Comparison of ENCODE assay signal across 17 cellular contexts in the genomic region with DNA sequence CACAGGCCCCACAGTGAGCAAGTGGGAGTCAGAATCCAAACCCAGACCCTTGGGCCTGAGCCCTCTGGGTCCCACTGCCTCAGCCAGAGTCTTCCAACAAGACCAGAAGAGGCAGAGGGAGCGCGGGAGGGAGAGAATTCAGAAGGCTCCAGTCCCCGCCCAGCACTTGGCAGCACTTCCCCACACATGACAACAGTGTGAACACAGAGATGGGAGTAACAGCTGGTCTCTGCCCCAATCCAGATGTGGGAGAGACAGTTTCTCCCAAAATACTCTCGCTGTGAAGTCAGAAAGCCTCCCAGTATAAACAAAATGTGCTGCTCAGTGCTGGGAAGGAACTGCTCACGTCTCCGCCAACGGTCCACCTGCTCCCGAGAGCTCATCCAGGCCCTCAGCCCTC.
DNase-seq lines count a peak whose midpoint lies in the region; ATAC-seq and TF ChIP-seq lines count a peak whose summit lies in the region.
"Had no signal": no experiment of that assay in that cellular context is flagged by ENCODE, and none has a peak within 500 bp of the region (broad histone marks: within the 10 kb centered on the region; RNA-seq: fewer than 3 reads in every experiment).

No MANE protein-coding gene starts in this region.

- CTCF ChIA-PET in naive thymus-derived CD4-positive, alpha-beta T cell (lab: Charles Lee), result no interaction called here
- CTCF ChIA-PET in A673 (lab: Charles Lee), result no interaction called here

- peaks cover 0 to 9% of the 10 kb centered on the region in 2 donors for H3K27me3 ChIP-seq in left lung
- H3K27me3 ChIP-seq in stomach, result no peaks in the 10 kb centered on the region
- H3K27me3 ChIP-seq in naive thymus-derived CD4-positive, alpha-beta T cell (ENCODE audit: control insufficient read depth in 2 of 2, insufficient read depth in 2 of 2, low read length in 2 of 2), result no peaks in the 10 kb centered on the region
- no peaks in the 10 kb centered on the region for H3K27me3 ChIP-seq in A673 (replicated peaks; ENCODE audit: insufficient read depth, low read depth, low read length, poor library complexity)

- H3K36me3 ChIP-seq in left lung, result no peaks in the 10 kb centered on the region
- no peaks in the 10 kb centered on the region for H3K36me3 ChIP-seq in stomach
- H3K36me3 ChIP-seq in naive thymus-derived CD4-positive, alpha-beta T cell (ENCODE audit: control insufficient read depth in 2 of 3, insufficient read depth in 3 of 3, low read length in 3 of 3), result no peaks in the 10 kb centered on the region
- H3K36me3 ChIP-seq in A673 (ENCODE audit: insufficient read depth, low read length, poor library complexity, severe bottlenecking), result no peaks in the 10 kb centered on the region

- H3K27ac ChIP-seq in left lung (no peak overlapping the region), stomach (peak overlapping the region in 2 of 5 donors; percentile 41 to 61), A673 (ENCODE audit: low read depth, low read length, poor library complexity, severe bottlenecking) (no peak overlapping the region)
- no peak overlapping the region for H3K27ac ChIP-seq in naive thymus-derived CD4-positive, alpha-beta T cell (ENCODE audit: low read depth, low read length)

- no peaks in the 10 kb centered on the region for H3K9me3 ChIP-seq in left lung
- H3K9me3 ChIP-seq in stomach, result no peaks in the 10 kb centered on the region
- no peaks in the 10 kb centered on the region for H3K9me3 ChIP-seq in naive thymus-derived CD4-positive, alpha-beta T cell (ENCODE audit: control insufficient read depth in 2 of 3, low read length in 3 of 3)
- H3K9me3 ChIP-seq in A673 (ENCODE audit: low read depth, low read length, poor library complexity, severe bottlenecking), result no peaks in the 10 kb centered on the region

- TF ChIP-seq POLR2A in stomach (IDR thresholded peaks at IDR 0.05), result no peak

- H3K27me3 Mint-ChIP-seq in naive thymus-derived CD4-positive, alpha-beta T cell, result peaks cover 0 to 49% (median 10%) of the 10 kb centered on the region in 5 donors

- no peak overlapping the region for H3K4me3 ChIP-seq in left lung
- no peak overlapping the region for H3K4me3 ChIP-seq in stomach
- no peak overlapping the region for H3K4me3 ChIP-seq in naive thymus-derived CD4-positive, alpha-beta T cell (ENCODE audit: low read length)
- no peak overlapping the region for H3K4me3 ChIP-seq in A673 (ENCODE audit: low read depth, low read length, poor library complexity, severe bottlenecking)
- H3K4me3 ChIP-seq: GM23338 had no signal

- BruUV-seq in A673 (replicated peaks; lab: Mats Ljungman, UMichigan), result no TSS peak

- H3K4me3 Mint-ChIP-seq in naive thymus-derived CD4-positive, alpha-beta T cell, result no peak overlapping the region
- H3K4me3 Mint-ChIP-seq: activated CD4-positive, alpha-beta memory T cell treated with anti-CD3 and anti-CD28 coated beads for 36 hours; B cell; GM23338; nephron progenitor cell; T-helper 1 cell treated with Interleukin-12 subunit alpha and Interleukin-12 subunit beta and Interleukin-4 antibody, amounts not matched to agents 30 μg/mL and 1 μg/mL, for 36 hours had no signal

- WGBS in stomach, 5 donors, result 56 to 79% (median 75%) methylated on average over 6 to 8 of the region's 8 CpGs

- DNase-seq in GM03348 (ENCODE audit: low spot score) (peak; percentile 90), fibroblast of gingiva (ENCODE audit: low read depth) (peak; percentile 70), left lung (peak in 1 of 2 donors; percentile 73), stomach (peak; percentile 32), A673 (ENCODE audit: low spot score) (no peak)
- DNase-seq in naive thymus-derived CD4-positive, alpha-beta T cell, result no peak
- DNase-seq: activated CD4-positive, alpha-beta memory T cell treated with anti-CD3 and anti-CD28 coated beads for 36 hours; GDM1; NCI-H1694; nephron progenitor cell; stimulated activated CD4-positive, alpha-beta T cell treated with anti-CD3 and anti-CD28 coated beads, Interleukin-2, amount 100 ng/mL, for 24 hours; stimulated activated naive CD4-positive, alpha-beta T cell treated with Interleukin-2 at 50 U/mL for 16 hours had no signal

- H3K4me1 Mint-ChIP-seq in naive thymus-derived CD4-positive, alpha-beta T cell, result no peaks in the 10 kb centered on the region
- H3K4me1 Mint-ChIP-seq: B cell had no signal

- peaks cover 0 to 3% (median 0%) of the 10 kb centered on the region in 11 donors for H3K9me3 Mint-ChIP-seq in naive thymus-derived CD4-positive, alpha-beta T cell
- H3K9me3 Mint-ChIP-seq: activated CD4-positive, alpha-beta memory T cell treated with anti-CD3 and anti-CD28 coated beads for 36 hours; GM23338; T-helper 1 cell treated with Interleukin-12 subunit alpha and Interleukin-12 subunit beta and Interleukin-4 antibody, amounts not matched to agents 30 μg/mL and 1 μg/mL, for 36 hours had no signal

- H3K36me3 Mint-ChIP-seq in naive thymus-derived CD4-positive, alpha-beta T cell, result no peaks in the 10 kb centered on the region
- H3K36me3 Mint-ChIP-seq: activated CD4-positive, alpha-beta memory T cell treated with anti-CD3 and anti-CD28 coated beads for 36 hours had no signal

- TF ChIP-seq CTCF in left lung (IDR thresholded peaks at IDR 0.05), result no peak
- TF ChIP-seq CTCF in stomach (IDR thresholded peaks at IDR 0.05), result no peak
- TF ChIP-seq CTCF in A673 (conservative IDR thresholded peaks at IDR 0.05; ENCODE audit: low read depth, low read length), result no peak

- no peak overlapping the region for H3K27ac Mint-ChIP-seq in naive thymus-derived CD4-positive, alpha-beta T cell
- H3K27ac Mint-ChIP-seq: activated CD4-positive, alpha-beta memory T cell treated with anti-CD3 and anti-CD28 coated beads for 36 hours; B cell; GM23338; nephron progenitor cell; T-helper 1 cell treated with Interleukin-12 subunit alpha and Interleukin-12 subunit beta and Interleukin-4 antibody, amounts not matched to agents 30 μg/mL and 1 μg/mL, for 36 hours had no signal

- intact Hi-C loops in left lung (cut with DNase I), result no loop called here
- intact Hi-C loops in stomach (cut with DNase I; ENCODE audit: low total_unique reads), result no loop called here
- intact Hi-C loops in naive thymus-derived CD4-positive, alpha-beta T cell (cut with micrococcal nuclease), result no loop called here
- intact Hi-C loops in A673 (cut with micrococcal nuclease; ENCODE audit: unreplicated experiment), result no loop called here

- POLR2A ChIA-PET in naive thymus-derived CD4-positive, alpha-beta T cell (lab: Charles Lee), result no interaction called here
- POLR2A ChIA-PET in A673 (lab: Charles Lee; ENCODE audit: low non-redundant PET), result no interaction called here

- peaks cover 0 to 1% of the 10 kb centered on the region in 2 donors for H3K4me1 ChIP-seq in left lung
- H3K4me1 ChIP-seq in stomach, result peaks cover 0 to 17% (median 5%) of the 10 kb centered on the region in 4 donors
- no peaks in the 10 kb centered on the region for H3K4me1 ChIP-seq in naive thymus-derived CD4-positive, alpha-beta T cell (ENCODE audit: control insufficient read depth in 2 of 2, insufficient read depth in 2 of 2, low read length in 2 of 2)
- peaks cover 5% of the 10 kb centered on the region for H3K4me1 ChIP-seq in A673 (ENCODE audit: insufficient read depth, low read length, poor library complexity, severe bottlenecking)

- no peak for TF ChIP-seq EP300 in stomach (IDR thresholded peaks at IDR 0.05)

- ATAC-seq in left lung (peak; percentile 69), GM18907 (IDR thresholded peaks at IDR 0.05; ENCODE audit: unreplicated experiment) (no peak), SK-N-SH treated with all-trans-retinoic acid at 6 μM for 48 hours (no peak)
- ATAC-seq in naive thymus-derived CD4-positive, alpha-beta T cell, result no peak
- ATAC-seq: GM23338 had no signal

TF ChIP-seq in SK-N-SH treated with all-trans-retinoic acid at 6 μM for 48 hours, 23 proteins besides CTCF, POLR2A, EP300 and RAD21 (continues in another document):
- TF ChIP-seq BACH2 (CRISPR knock-in tag; IDR thresholded peaks at IDR 0.05; ENCODE audit: borderline replicate concordance), result no peak
- TF ChIP-seq GLIS3 (CRISPR knock-in tag; IDR thresholded peaks at IDR 0.05), result no peak
- no peak for TF ChIP-seq ZNF70 (CRISPR knock-in tag; IDR thresholded peaks at IDR 0.05)
- no peak for TF ChIP-seq TCF4 (CRISPR knock-in tag; IDR thresholded peaks at IDR 0.05; ENCODE audit: borderline replicate concordance)
- TF ChIP-seq ZNF8 (CRISPR knock-in tag; IDR thresholded peaks at IDR 0.05), result no peak
- TF ChIP-seq TOX (CRISPR knock-in tag; IDR thresholded peaks at IDR 0.05; ENCODE audit: borderline replicate concordance), result no peak
- no peak for TF ChIP-seq PPARA (CRISPR knock-in tag; IDR thresholded peaks at IDR 0.05; ENCODE audit: borderline replicate concordance)
- TF ChIP-seq, protein P1, sequence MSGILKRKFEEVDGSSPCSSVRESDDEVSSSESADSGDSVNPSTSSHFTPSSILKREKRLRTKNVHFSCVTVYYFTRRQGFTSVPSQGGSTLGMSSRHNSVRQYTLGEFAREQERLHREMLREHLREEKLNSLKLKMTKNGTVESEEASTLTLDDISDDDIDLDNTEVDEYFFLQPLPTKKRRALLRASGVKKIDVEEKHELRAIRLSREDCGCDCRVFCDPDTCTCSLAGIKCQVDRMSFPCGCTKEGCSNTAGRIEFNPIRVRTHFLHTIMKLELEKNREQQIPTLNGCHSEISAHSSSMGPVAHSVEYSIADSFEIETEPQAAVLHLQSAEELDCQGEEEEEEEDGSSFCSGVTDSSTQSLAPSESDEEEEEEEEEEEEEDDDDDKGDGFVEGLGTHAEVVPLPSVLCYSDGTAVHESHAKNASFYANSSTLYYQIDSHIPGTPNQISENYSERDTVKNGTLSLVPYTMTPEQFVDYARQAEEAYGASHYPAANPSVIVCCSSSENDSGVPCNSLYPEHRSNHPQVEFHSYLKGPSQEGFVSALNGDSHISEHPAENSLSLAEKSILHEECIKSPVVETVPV (CRISPR knock-in tag; IDR thresholded peaks at IDR 0.05), result no peak
- no peak for TF ChIP-seq ESRRG (CRISPR knock-in tag; IDR thresholded peaks at IDR 0.05)
- TF ChIP-seq SNAI2 (CRISPR knock-in tag; IDR thresholded peaks at IDR 0.05), result no peak
- TF ChIP-seq, protein P2, sequence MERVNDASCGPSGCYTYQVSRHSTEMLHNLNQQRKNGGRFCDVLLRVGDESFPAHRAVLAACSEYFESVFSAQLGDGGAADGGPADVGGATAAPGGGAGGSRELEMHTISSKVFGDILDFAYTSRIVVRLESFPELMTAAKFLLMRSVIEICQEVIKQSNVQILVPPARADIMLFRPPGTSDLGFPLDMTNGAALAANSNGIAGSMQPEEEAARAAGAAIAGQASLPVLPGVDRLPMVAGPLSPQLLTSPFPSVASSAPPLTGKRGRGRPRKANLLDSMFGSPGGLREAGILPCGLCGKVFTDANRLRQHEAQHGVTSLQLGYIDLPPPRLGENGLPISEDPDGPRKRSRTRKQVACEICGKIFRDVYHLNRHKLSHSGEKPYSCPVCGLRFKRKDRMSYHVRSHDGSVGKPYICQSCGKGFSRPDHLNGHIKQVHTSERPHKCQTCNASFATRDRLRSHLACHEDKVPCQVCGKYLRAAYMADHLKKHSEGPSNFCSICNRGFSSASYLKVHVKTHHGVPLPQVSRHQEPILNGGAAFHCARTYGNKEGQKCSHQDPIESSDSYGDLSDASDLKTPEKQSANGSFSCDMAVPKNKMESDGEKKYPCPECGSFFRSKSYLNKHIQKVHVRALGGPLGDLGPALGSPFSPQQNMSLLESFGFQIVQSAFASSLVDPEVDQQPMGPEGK (CRISPR knock-in tag; IDR thresholded peaks at IDR 0.05; ENCODE audit: borderline replicate concordance), result no peak
- no peak for TF ChIP-seq ZFP3 (CRISPR knock-in tag; IDR thresholded peaks at IDR 0.05)

Comparison
In these comparisons a context has a peak if more than half of its experiments do, and no peak if none do; other contexts are left out.
1. DNase-seq: peak in GM03348 (single experiment), fibroblast of gingiva (single experiment) and stomach (single experiment); none in naive thymus-derived CD4-positive, alpha-beta T cell (0 of 9) and A673 (single experiment).